Comparison of ENCODE assay signal across 34 cellular contexts in the genomic region with DNA sequence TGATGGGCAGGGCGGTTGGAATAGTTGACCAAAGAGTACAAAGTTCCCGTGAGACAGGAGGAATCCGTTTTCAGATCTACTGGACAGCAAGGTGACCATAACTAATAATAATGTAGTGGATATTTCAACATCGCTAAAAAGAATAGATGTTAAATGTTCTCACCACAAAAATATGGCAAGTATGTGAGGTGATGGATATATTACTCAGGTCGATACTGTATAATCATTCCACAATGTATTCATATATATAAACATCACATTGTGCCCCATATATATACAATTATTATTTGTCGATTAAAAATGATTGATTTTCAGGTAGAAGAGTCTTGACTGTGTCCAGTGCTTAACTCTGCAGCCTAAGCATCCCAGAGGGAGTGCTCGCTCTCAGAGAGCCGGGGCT.
"Had no signal": no experiment of that assay in that cellular context is flagged by ENCODE, and none has a peak within 500 bp of the region (broad histone marks: within the 10 kb centered on the region; RNA-seq: fewer than 3 reads in every experiment).

No MANE protein-coding gene starts in this region.

- H3K36me3 ChIP-seq: MG63 had no signal

- H3K4me3 ChIP-seq: MG63 had no signal

- DNase-seq: Karpas-422, Kasumi-1, MG63, MM.1S, MV-4-11, NCI-H1048, NCI-H1092, NCI-H1092 treated with DMSO at 0.1 percent for 48 hours, NCI-H1105, NCI-H1105 treated with DMSO at 0.1 percent for 48 hours, NCI-H1417, NCI-H1417 treated with DMSO at 0.1 percent for 48 hours, NCI-H1436, NCI-H1436 treated with DMSO at 0.1 percent for 48 hours, NCI-H146, NCI-H1694, NCI-H1694 treated with DMSO at 0.1 percent for 48 hours, NCI-H187, NCI-H187 treated with DMSO at 0.1 percent for 48 hours, NCI-H1930, NCI-H2029, NCI-H2029 treated with DMSO at 0.1 percent for 48 hours, NCI-H2081, NCI-H2081 treated with DMSO at 0.1 percent for 48 hours, NCI-H2107, NCI-H2171, NCI-H2171 treated with DMSO at 0.1 percent for 48 hours, NCI-H2227 treated with DMSO at 0.1 percent for 48 hours, NCI-H226, NCI-H345, NCI-H446, NCI-H446 treated with DMSO at 0.1 percent for 48 hours, NCI-H510A, NCI-H510A treated with DMSO at 0.1 percent for 48 hours had no signal

- H3K27me3 ChIP-seq: MG63 had no signal

- H3K9me3 ChIP-seq: MG63 had no signal
